Comparison of ENCODE assay signal across 14 cellular contexts in the genomic region with DNA sequence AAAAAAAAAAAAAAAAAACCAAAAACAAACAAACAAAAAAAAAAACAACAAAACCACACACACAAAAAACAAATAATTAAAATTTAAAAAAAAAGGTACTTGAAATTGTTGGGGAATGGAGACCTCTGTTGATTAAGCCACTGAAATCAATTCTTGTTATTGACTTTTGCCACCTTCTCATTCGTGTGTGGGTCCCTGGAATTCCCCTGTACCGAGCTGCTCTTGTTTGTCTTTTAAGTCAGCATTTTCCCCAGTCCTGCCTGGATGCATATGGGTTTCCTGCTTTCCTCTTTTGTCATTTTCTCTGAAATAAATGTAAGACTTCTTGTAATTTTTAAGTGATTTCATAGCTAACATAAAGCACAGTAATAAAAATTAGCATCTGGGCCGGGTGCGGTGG. TPM values are rescaled to one million over a fixed set of nuclear protein-coding genes. Genes with fewer than 3 reads are reported as not detected.
DNase-seq lines count a peak whose midpoint lies in the region; ATAC-seq and TF ChIP-seq lines count a peak whose summit lies in the region.
"Had no signal": no experiment of that assay in that cellular context is flagged by ENCODE, and none has a peak within 500 bp of the region (broad histone marks: within the 10 kb centered on the region; RNA-seq: fewer than 3 reads in every experiment).

No MANE protein-coding gene starts in this region.

- H3K4me1 Mint-ChIP-seq in Calu3 (ENCODE audit: low read depth, unreplicated experiment) (peaks cover 23% of the 10 kb centered on the region), natural killer cell (peaks cover 35 to 37% of the 10 kb centered on the region in 2 donors)
- peaks cover 32% of the 10 kb centered on the region for H3K4me1 Mint-ChIP-seq in activated T-helper 2 cell treated with anti-CD3 and anti-CD28 coated beads, Interferon-gamma antibody, Interleukin-2, Interleukin-4, amounts not matched to agents 10 μg/mL and 5 μg/mL and 100 μg/mL, durations not matched to agents 14 hours and 24 hours and 36 hours (ENCODE audit: low read depth)

- no peaks in the 10 kb centered on the region for H3K27me3 Mint-ChIP-seq in Calu3 (ENCODE audit: unreplicated experiment)
- H3K27me3 Mint-ChIP-seq in activated T-helper 2 cell treated with anti-CD3 and anti-CD28 coated beads, Interferon-gamma antibody, Interleukin-2, Interleukin-4, amounts not matched to agents 10 μg/mL and 5 μg/mL and 100 μg/mL, durations not matched to agents 14 hours and 24 hours and 36 hours (ENCODE audit: low read depth) = no peaks in the 10 kb centered on the region
- no peaks in the 10 kb centered on the region for H3K27me3 Mint-ChIP-seq in natural killer cell (ENCODE audit: low read depth in 2 of 2)
- H3K27me3 Mint-ChIP-seq: brain had no signal

- H3K9me3 Mint-ChIP-seq in Calu3 (ENCODE audit: low read depth, unreplicated experiment) (no peaks in the 10 kb centered on the region), natural killer cell (no peaks in the 10 kb centered on the region)
- no peaks in the 10 kb centered on the region for H3K9me3 Mint-ChIP-seq in activated T-helper 2 cell treated with anti-CD3 and anti-CD28 coated beads, Interferon-gamma antibody, Interleukin-2, Interleukin-4, amounts not matched to agents 10 μg/mL and 5 μg/mL and 100 μg/mL, durations not matched to agents 14 hours and 24 hours and 36 hours
- H3K9me3 Mint-ChIP-seq: brain had no signal

- DNase-seq in Calu3 (peak; percentile 25), GM20000 (ENCODE audit: low spot score) (peak; percentile 17), natural killer cell (no peak), head of caudate nucleus (no peak), NCI-H1417 treated with DMSO at 0.1 percent for 48 hours (lab: John Stamatoyannopoulos, UW) (no peak)
- no peak for DNase-seq in activated T-helper 2 cell treated with anti-CD3 and anti-CD28 coated beads, Interferon-gamma antibody, Interleukin-2, Interleukin-4, amounts not matched to agents 10 μg/mL and 5 μg/mL and 100 μg/mL, durations not matched to agents 14 hours and 24 hours and 36 hours (ENCODE audit: low spot score)
- DNase-seq: glutamatergic neuron, Karpas-422, kidney glomerular epithelial cell, NCI-H187 treated with DMSO at 0.1 percent for 48 hours, SHP77 treated with DMSO at 0.1 percent for 48 hours had no signal

- H3K27ac Mint-ChIP-seq in Calu3 (ENCODE audit: unreplicated experiment) = no peak overlapping the region
- peak overlapping the region; percentile 49 for H3K27ac Mint-ChIP-seq in activated T-helper 2 cell treated with anti-CD3 and anti-CD28 coated beads, Interferon-gamma antibody, Interleukin-2, Interleukin-4, amounts not matched to agents 10 μg/mL and 5 μg/mL and 100 μg/mL, durations not matched to agents 14 hours and 24 hours and 36 hours
- H3K27ac Mint-ChIP-seq in natural killer cell = peak overlapping the region; percentile 63 to 74

- intact Hi-C loops in Calu3 (cut with micrococcal nuclease; ENCODE audit: unreplicated experiment) = no loop called here
- intact Hi-C loops in activated T-helper 2 cell treated with anti-CD3 and anti-CD28 coated beads, Interferon-gamma antibody, Interleukin-2, Interleukin-4, amounts not matched to agents 10 μg/mL and 5 μg/mL and 100 μg/mL, durations not matched to agents 14 hours and 24 hours and 36 hours (cut with micrococcal nuclease) = no loop called here
- intact Hi-C loops in natural killer cell (cut with micrococcal nuclease) = loop anchor here (5.0 kb wide), 1 partner anchor 267 kb away; a partner anchor contains a TSS
- intact Hi-C loops in head of caudate nucleus (cut with DNase I) = loop anchor here (5.0 kb wide), 1 partner anchor 317 kb away; no protein-coding TSS in a partner anchor

- ATAC-seq in natural killer cell = peak in 1 of 3 donors; percentile 34
- no peak for ATAC-seq in GM18511 (IDR thresholded peaks at IDR 0.05; ENCODE audit: unreplicated experiment)
- ATAC-seq: sciatic nerve had no signal

- CTCF ChIA-PET in Calu3 (lab: Charles Lee) = interaction anchor here (0.6 to 1.1 kb wide), 4 partner anchors 81 to 630 kb away, joined by 4 to 5 read pairs (median 4); no protein-coding TSS in a partner anchor

- H3K36me3 Mint-ChIP-seq in Calu3 (ENCODE audit: insufficient read depth, unreplicated experiment) (peaks cover 39% of the 10 kb centered on the region), natural killer cell (peaks cover 8% of the 10 kb centered on the region)
- peaks cover 35% of the 10 kb centered on the region for H3K36me3 Mint-ChIP-seq in activated T-helper 2 cell treated with anti-CD3 and anti-CD28 coated beads, Interferon-gamma antibody, Interleukin-2, Interleukin-4, amounts not matched to agents 10 μg/mL and 5 μg/mL and 100 μg/mL, durations not matched to agents 14 hours and 24 hours and 36 hours (ENCODE audit: low read depth)

- H3K4me3 Mint-ChIP-seq in Calu3 (ENCODE audit: low read depth, unreplicated experiment) (no peak overlapping the region), natural killer cell (no peak overlapping the region)
- H3K4me3 Mint-ChIP-seq in activated T-helper 2 cell treated with anti-CD3 and anti-CD28 coated beads, Interferon-gamma antibody, Interleukin-2, Interleukin-4, amounts not matched to agents 10 μg/mL and 5 μg/mL and 100 μg/mL, durations not matched to agents 14 hours and 24 hours and 36 hours (ENCODE audit: low read depth) = no peak overlapping the region
- H3K4me3 Mint-ChIP-seq: brain had no signal

- TF ChIP-seq CTCF in Calu3 (IDR thresholded peaks at IDR 0.05; ENCODE audit: unreplicated experiment) = no peak
- TF ChIP-seq CTCF in GM20000 (IDR thresholded peaks at IDR 0.05; ENCODE audit: extremely low read depth, missing control alignments) = no peak
- no peak for TF ChIP-seq CTCF in natural killer cell (IDR thresholded peaks at IDR 0.05)

- BruUV-seq in Calu3 (replicated peaks; lab: Mats Ljungman, UMichigan) = no TSS peak

RNA-seq across cellular contexts. Expression of a gene that starts 45.5 kb away (rescaled TPM):
- total RNA-seq in Calu3 (2022) (105 and 107 TPM in 2 replicates), natural killer cell (100 to 1,000 TPM; 104 to 130 (median 118) TPM)
- total RNA-seq in activated T-helper 2 cell treated with anti-CD3 and anti-CD28 coated beads, Interferon-gamma antibody, Interleukin-2, Interleukin-4, amounts not matched to agents 10 μg/mL and 5 μg/mL and 100 μg/mL, durations not matched to agents 14 hours and 24 hours and 36 hours = 87.4 and 92.0 TPM in 2 replicates

Comparison
In these comparisons a context has a peak if more than half of its experiments do, and no peak if none do; other contexts are left out.
1. DNase-seq: peak in Calu3 (single experiment) and GM20000 (single experiment); none in activated T-helper 2 cell treated with anti-CD3 and anti-CD28 coated beads, Interferon-gamma antibody, Interleukin-2, Interleukin-4, amounts not matched to agents 10 μg/mL and 5 μg/mL and 100 μg/mL, durations not matched to agents 14 hours and 24 hours and 36 hours (single experiment), natural killer cell (single experiment), head of caudate nucleus (0 of 42) and NCI-H1417 treated with DMSO at 0.1 percent for 48 hours (single experiment).
2. intact Hi-C loops: an anchor here in natural killer cell (5.0 kb wide) and head of caudate nucleus (5.0 kb wide); none called in Calu3 and activated T-helper 2 cell treated with anti-CD3 and anti-CD28 coated beads, Interferon-gamma antibody, Interleukin-2, Interleukin-4, amounts not matched to agents 10 μg/mL and 5 μg/mL and 100 μg/mL, durations not matched to agents 14 hours and 24 hours and 36 hours.